27 cellular contexts compared by ENCODE assay signal in the genomic region with DNA sequence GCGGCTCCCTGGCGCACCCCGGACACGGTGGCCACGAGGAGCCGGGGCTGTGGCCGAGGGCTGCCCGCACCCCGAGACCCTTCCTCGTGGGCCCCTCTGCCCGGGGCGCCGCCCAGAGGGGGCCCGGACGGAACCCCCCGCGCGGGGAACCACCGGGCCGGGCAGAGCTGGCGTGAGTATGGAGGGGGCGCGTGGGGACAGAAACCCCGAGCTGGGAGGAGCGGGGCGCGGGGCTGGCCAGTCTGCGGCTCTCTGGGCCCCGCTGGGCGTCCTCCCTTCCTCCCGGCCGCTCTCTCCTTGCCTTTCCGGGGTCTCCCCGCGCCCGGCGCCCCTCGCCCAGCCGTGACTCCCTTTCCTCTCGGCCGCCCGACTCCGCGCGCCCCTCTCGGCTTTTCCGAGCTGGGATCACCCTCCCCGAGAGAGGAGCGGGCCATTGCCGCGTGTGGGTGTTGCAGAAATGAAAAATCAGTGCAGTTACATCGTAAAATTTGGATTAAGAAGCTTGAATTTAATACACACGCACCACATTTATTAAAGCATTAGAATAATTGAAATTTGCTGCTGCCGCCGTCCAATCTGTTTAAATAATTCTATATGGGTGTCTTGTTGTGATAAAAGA. TPM values are rescaled to one million over a fixed set of nuclear protein-coding genes. Genes with fewer than 3 reads are reported as not detected.
DNase-seq lines count a peak whose midpoint lies in the region; ATAC-seq, FAIRE-seq and TF ChIP-seq lines count a peak whose summit lies in the region.
"Had no signal": no experiment of that assay in that cellular context is flagged by ENCODE, and none has a peak within 500 bp of the region (broad histone marks: within the 10 kb centered on the region; RNA-seq: fewer than 3 reads in every experiment).

No MANE protein-coding gene starts in this region.

- no CpG with 5 or more reads among the region's 55 CpGs for WGBS in neuronal stem cell (ENCODE audit: extremely low coverage in 2 of 2, insufficient read length in 2 of 2, insufficient replicate concordance in 1 of 2), 2 donors

- H4K20me1 ChIP-seq in endothelial cell of umbilical vein (replicated peaks; ENCODE audit: control insufficient read depth, extremely low read depth, insufficient read depth, low read length), result peaks cover 5% of the 10 kb centered on the region

- H3K18ac ChIP-seq in neuronal stem cell (ENCODE audit: low read length), result peak overlapping the region; percentile 83

- BruUV-seq in endothelial cell of umbilical vein (replicated peaks; lab: Mats Ljungman, UMichigan), result no TSS peak

- H3K4me3 Mint-ChIP-seq in activated T-cell treated with anti-CD3 and anti-CD28 coated beads, Interleukin-2, amount 50 U/mL, for 72 hours, result no peak overlapping the region
- H3K4me3 Mint-ChIP-seq: memory B cell had no signal

- CTCF ChIA-PET in HEK293 (lab: Yijun Ruan, JAX) (no interaction called here), endothelial cell of umbilical vein (lab: Charles Lee) (no interaction called here)

- H3K36me3 ChIP-seq in HEK293 (ENCODE audit: control insufficient read depth in 2 of 2, insufficient read depth in 1 of 2, low read length in 2 of 2) (no peaks in the 10 kb centered on the region), endothelial cell of umbilical vein (ENCODE audit: control insufficient read depth in 2 of 2, extremely low read depth in 1 of 2, insufficient read depth in 2 of 2, low read length in 2 of 2) (no peaks in the 10 kb centered on the region), neuronal stem cell (replicated peaks in 1 of 2; ENCODE audit: control insufficient read depth in 2 of 2, insufficient read depth in 2 of 2, low read length in 2 of 2) (no peaks in the 10 kb centered on the region)
- H3K36me3 ChIP-seq: ovary, right atrium auricular region, vagina had no signal

- H3K14ac ChIP-seq in neuronal stem cell (ENCODE audit: low read length), result no peak overlapping the region

- no peak overlapping the region for H3K4ac ChIP-seq in neuronal stem cell (ENCODE audit: low read length)

- H2AFZ ChIP-seq in endothelial cell of umbilical vein (ENCODE audit: low read depth, low read length), result no peak overlapping the region
- H2AFZ ChIP-seq in neuronal stem cell (ENCODE audit: low read length), result no peak overlapping the region

- no peak for TF ChIP-seq CTCF in HEK293 (tag by site-specific recombination; IDR thresholded peaks at IDR 0.05)
- no peak for TF ChIP-seq CTCF in endothelial cell of umbilical vein (IDR thresholded peaks at IDR 0.05; ENCODE audit: extremely low read depth in 1 of 2, insufficient read depth in 1 of 2, low read depth in 1 of 2, low read length in 2 of 2)

- no peaks in the 10 kb centered on the region for H3K79me2 ChIP-seq in endothelial cell of umbilical vein (ENCODE audit: control insufficient read depth, insufficient read depth, low read length)

- no peak for ATAC-seq in activated T-cell treated with anti-CD3 and anti-CD28 coated beads, Interleukin-2, amount 50 U/mL, for 72 hours (replicated peaks in 1 of 2)
- ATAC-seq in GM18907 (IDR thresholded peaks at IDR 0.05; ENCODE audit: unreplicated experiment), result no peak
- no peak for ATAC-seq in HG03457 (IDR thresholded peaks at IDR 0.05; ENCODE audit: unreplicated experiment)
- ATAC-seq: SK-N-SH treated with all-trans-retinoic acid at 6 μM for 48 hours had no signal

- H3K9ac ChIP-seq in endothelial cell of umbilical vein (replicated peaks; ENCODE audit: extremely low read depth, insufficient read depth, low read length), result no peak overlapping the region
- H3K9ac ChIP-seq in neuronal stem cell (ENCODE audit: low read depth, low read length, poor library complexity), result no peak overlapping the region

- TF ChIP-seq POLR2A in endothelial cell of umbilical vein (IDR thresholded peaks at IDR 0.05; ENCODE audit: low read depth, low read length), result no peak

- H3K79me1 ChIP-seq in neuronal stem cell (ENCODE audit: low read depth, low read length), result no peaks in the 10 kb centered on the region

- H3K4me2 ChIP-seq in endothelial cell of umbilical vein (ENCODE audit: insufficient read depth, low read length) (no peak overlapping the region), neuronal stem cell (ENCODE audit: insufficient read depth, low read length, poor library complexity, severe bottlenecking) (no peak overlapping the region)

- no peaks in the 10 kb centered on the region for H3K9me3 Mint-ChIP-seq in activated T-cell treated with anti-CD3 and anti-CD28 coated beads, Interleukin-2, amount 50 U/mL, for 72 hours
- H3K9me3 Mint-ChIP-seq: memory B cell had no signal

- H3K9me1 ChIP-seq in endothelial cell of umbilical vein (replicated peaks; ENCODE audit: control insufficient read depth, extremely low read depth, insufficient read depth, low read length), result no peaks in the 10 kb centered on the region

- H3K36me3 Mint-ChIP-seq in activated T-cell treated with anti-CD3 and anti-CD28 coated beads, Interleukin-2, amount 50 U/mL, for 72 hours (ENCODE audit: insufficient read depth in 2 of 2), result peaks cover 0 to 1% of the 10 kb centered on the region in 2 donors
- H3K36me3 Mint-ChIP-seq: memory B cell had no signal

- H3K27me3 Mint-ChIP-seq in activated T-cell treated with anti-CD3 and anti-CD28 coated beads, Interleukin-2, amount 50 U/mL, for 72 hours (ENCODE audit: low read depth), result peaks cover 71% of the 10 kb centered on the region

- no peak overlapping the region for H3K27ac ChIP-seq in HEK293 (ENCODE audit: extremely low read depth, low read depth, low read length)
- H3K27ac ChIP-seq in endothelial cell of umbilical vein (ENCODE audit: insufficient read depth, low read depth, low read length), result no peak overlapping the region
- no peak overlapping the region for H3K27ac ChIP-seq in neuronal stem cell (replicated peaks; ENCODE audit: low read length)
- H3K27ac ChIP-seq: ovary, right atrium auricular region, vagina, VCaP had no signal

- H2BK15ac ChIP-seq in neuronal stem cell (ENCODE audit: low read length), result no peak overlapping the region

- FAIRE-seq in endothelial cell of umbilical vein (lab: Jason Lieb, UNC), result no peak

- no peak overlapping the region for H4K91ac ChIP-seq in neuronal stem cell (ENCODE audit: low read depth, low read length, poor library complexity)

- H2BK12ac ChIP-seq in neuronal stem cell (ENCODE audit: low read length), result no peak overlapping the region

- peaks cover 82 to 95% of the 10 kb centered on the region in 2 experiments for H3K27me3 ChIP-seq in endothelial cell of umbilical vein (ENCODE audit: control insufficient read depth in 2 of 2, insufficient read depth in 2 of 2, low read length in 2 of 2)
- H3K27me3 ChIP-seq in neuronal stem cell (ENCODE audit: control insufficient read depth in 3 of 3, insufficient read depth in 3 of 3, low read depth in 1 of 3, low read length in 3 of 3), result peaks cover 77 to 99% (median 99%) of the 10 kb centered on the region in 3 experiments

- POLR2A ChIA-PET in HEK293 (lab: Yijun Ruan, JAX) (no interaction called here), endothelial cell of umbilical vein (lab: Charles Lee) (no interaction called here)

- intact Hi-C loops in endothelial cell of umbilical vein (cut with micrococcal nuclease), result no loop called here

- H3K23ac ChIP-seq in neuronal stem cell (ENCODE audit: low read depth, low read length, poor library complexity), result no peak overlapping the region

- H2AK5ac ChIP-seq in neuronal stem cell (ENCODE audit: low read depth, low read length), result peak overlapping the region; percentile 75

- H3K4me1 ChIP-seq in HEK293 (ENCODE audit: control insufficient read depth, insufficient read depth, low read length) (no peaks in the 10 kb centered on the region), endothelial cell of umbilical vein (ENCODE audit: control insufficient read depth, extremely low read depth, insufficient read depth, low read length) (no peaks in the 10 kb centered on the region), neuronal stem cell (ENCODE audit: control insufficient read depth in 2 of 2, insufficient read depth in 1 of 2, low read depth in 1 of 2, low read length in 2 of 2) (no peaks in the 10 kb centered on the region)

- no peak overlapping the region for H4K8ac ChIP-seq in neuronal stem cell (ENCODE audit: low read depth, low read length)

- DNase-seq in activated T-cell treated with anti-CD3 and anti-CD28 coated beads, Interleukin-2, amount 50 U/mL, for 72 hours, result no peak
- DNase-seq in activated T-cell treated with anti-CD3 and anti-CD28 coated beads, Interleukin-2, amount 50 U/mL, for 48 hours, result no peak
- DNase-seq in endothelial cell of umbilical vein (ENCODE audit: low read depth, low spot score) (no peak), neuronal stem cell (ENCODE audit: low spot score) (no peak), NCI-H1048 (lab: John Stamatoyannopoulos, UW) (no peak)
- DNase-seq: activated naive CD4-positive, alpha-beta T cell treated with Interleukin-2 at 50 U/mL for 16 hours; anterior cingulate cortex; Calu3; NCI-H1105; NCI-H2029; ovary; RPMI8226; stimulated activated CD4-positive, alpha-beta T cell treated with anti-CD3 and anti-CD28 coated beads, Interleukin-4, amount 100 ng/mL, for 1 hour; stimulated activated naive CD4-positive, alpha-beta T cell had no signal

- H3K4me1 Mint-ChIP-seq in activated T-cell treated with anti-CD3 and anti-CD28 coated beads, Interleukin-2, amount 50 U/mL, for 72 hours (ENCODE audit: low read depth), result peaks cover 13% of the 10 kb centered on the region
- H3K4me1 Mint-ChIP-seq: memory B cell had no signal

- no peaks in the 10 kb centered on the region for H3K9me3 ChIP-seq in HEK293 (ENCODE audit: control insufficient read depth, insufficient read depth, low read depth, low read length)
- H3K9me3 ChIP-seq in endothelial cell of umbilical vein (replicated peaks; ENCODE audit: control insufficient read depth, insufficient read depth, low read length), result no peaks in the 10 kb centered on the region
- H3K9me3 ChIP-seq in neuronal stem cell (replicated peaks in 1 of 2; ENCODE audit: control insufficient read depth in 2 of 2, insufficient read depth in 1 of 2, low read depth in 1 of 2, low read length in 2 of 2), result peaks cover 2 to 8% of the 10 kb centered on the region in 2 donors
- H3K9me3 ChIP-seq: ovary, right atrium auricular region, vagina had no signal

- H2BK5ac ChIP-seq in neuronal stem cell (ENCODE audit: low read length), result no peak overlapping the region

- dilution Hi-C loops in endothelial cell of umbilical vein (cut with MboI; ENCODE audit: extremely low pct_ligation_motif_present, low sequenced_read_pairs), result no loop called here

- H3K4me3 ChIP-seq in HEK293 (ENCODE audit: low read depth, low read length) (no peak overlapping the region), endothelial cell of umbilical vein (replicated peaks in 1 of 3; ENCODE audit: insufficient read depth in 1 of 3, low read depth in 1 of 3, low read length in 3 of 3) (no peak overlapping the region), neuronal stem cell (ENCODE audit: low read length in 2 of 2) (no peak overlapping the region)
- H3K4me3 ChIP-seq: ovary, right atrium auricular region, vagina had no signal

- peak overlapping the region; percentile 33 for H3K27ac Mint-ChIP-seq in activated T-cell treated with anti-CD3 and anti-CD28 coated beads, Interleukin-2, amount 50 U/mL, for 72 hours

- H2BK120ac ChIP-seq in neuronal stem cell (ENCODE audit: low read depth, low read length), result no peak overlapping the region

RNA-seq across cellular contexts. Expression of a gene that starts 8.9 kb away (rescaled TPM):
- not detected for total RNA-seq in activated T-cell treated with anti-CD3 and anti-CD28 coated beads, Interleukin-2, amount 50 U/mL, for 72 hours
- not detected in 2 replicates for total RNA-seq in endothelial cell of umbilical vein
- not detected in 2 replicates for polyA plus RNA-seq in endothelial cell of umbilical vein
- polyA plus RNA-seq in endothelial cell of umbilical vein (2011; cell fraction: cytosol; rRNA removed), result not detected in 2 replicates
- polyA plus RNA-seq in endothelial cell of umbilical vein (2011; cell fraction: nucleus; rRNA removed), result not detected in 2 replicates
- polyA plus RNA-seq in endothelial cell of umbilical vein (2012), result not detected in 2 replicates
- not detected in 2 replicates for polyA minus RNA-seq in endothelial cell of umbilical vein
- polyA minus RNA-seq in endothelial cell of umbilical vein (2011; cell fraction: cytosol; rRNA and poly(A)+ RNA removed), result not detected
- not detected in 2 replicates for polyA minus RNA-seq in endothelial cell of umbilical vein (2011; cell fraction: nucleus; rRNA and poly(A)+ RNA removed)
- polyA plus RNA-seq in neuronal stem cell (2013, experiment 1 of 2), result 0.01 TPM
- 0.01 TPM for polyA plus RNA-seq in neuronal stem cell (2013, experiment 2 of 2)
- total RNA-seq: Calu3, cardiac septum, Daoy, dermis microvascular lymphatic vessel endothelial cell, glomerular endothelial cell, myocyte, ovary, right atrium auricular region, vagina had no signal
- polyA plus RNA-seq: ovary had no signal
